Comparison of ENCODE assay signal across 8 cellular contexts in genomic region chr6:28334272-28335039, GRCh38. TPM values are rescaled to one million over a fixed set of nuclear protein-coding genes. Genes with fewer than 3 reads are reported as not detected.
DNase-seq lines count a peak whose midpoint lies in the region; ATAC-seq, FAIRE-seq and TF ChIP-seq lines count a peak whose summit lies in the region.

No MANE protein-coding gene starts in this region.

- H3K36me3 ChIP-seq in SJCRH30, result no peaks in the 10 kb centered on the region
- H3K36me3 ChIP-seq in sigmoid colon, result peaks cover 0 to under 1% (median 0%) of the 10 kb centered on the region in 4 donors

- TF ChIP-seq POLR2A in sigmoid colon (IDR thresholded peaks at IDR 0.05), result no peak

- peak; percentile 56 for FAIRE-seq in D721Med (lab: Jason Lieb, UNC)

- DNase-seq in D721Med (ENCODE audit: insufficient read length, low spot score) (no peak), SJCRH30 (no peak), sigmoid colon (no peak), NCI-H1694 treated with DMSO at 0.1 percent for 48 hours (lab: John Stamatoyannopoulos, UW) (no peak), T1000 (lab: John Stamatoyannopoulos, UW) (no peak)

- TF ChIP-seq EP300 in sigmoid colon (IDR thresholded peaks at IDR 0.05), result no peak

- intact Hi-C loops in sigmoid colon (cut with DNase I), result loop anchor here (5.0 to 10.0 kb wide), 4 partner anchors 52 to 1187 kb away; partner anchors contain the start of genes PGBD1 and ZSCAN26

- H3K27me3 ChIP-seq in SJCRH30 (no peaks in the 10 kb centered on the region), sigmoid colon (no peaks in the 10 kb centered on the region)

- peak overlapping the region; percentile 95 for H3K27ac ChIP-seq in SJCRH30
- peak overlapping the region; percentile 91 to 99 (median 95) for H3K27ac ChIP-seq in sigmoid colon

- H3K4me3 ChIP-seq in SJCRH30, result peak overlapping the region; percentile 68
- peak overlapping the region; percentile 73; the same call in 1 of the 2 replicates for H3K4me3 ChIP-seq in iPS-18c (ENCODE audit: insufficient read depth, low read depth, low read length)
- peak overlapping the region in 3 of 4 donors; percentile 61 to 73 (median 69) for H3K4me3 ChIP-seq in sigmoid colon

- 82 to 85% methylated on average over 7 of the region's 7 CpGs for WGBS in sigmoid colon, 2 donors

- H3K9me3 ChIP-seq in SJCRH30 (replicated peaks), result no peaks in the 10 kb centered on the region
- no peaks in the 10 kb centered on the region for H3K9me3 ChIP-seq in iPS-18c (ENCODE audit: control insufficient read depth, insufficient read depth, low read length)
- no peaks in the 10 kb centered on the region for H3K9me3 ChIP-seq in sigmoid colon

- H3K4me1 ChIP-seq in SJCRH30 (peaks cover 7% of the 10 kb centered on the region; the same call in 1 of the 2 replicates), sigmoid colon (peaks cover 4 to 35% (median 19%) of the 10 kb centered on the region in 4 donors)

- TF ChIP-seq CTCF in D721Med (IDR thresholded peaks at IDR 0.05; ENCODE audit: insufficient read depth, missing control alignments) (no peak), sigmoid colon (IDR thresholded peaks at IDR 0.05) (no peak)

- ATAC-seq in HG02870 (IDR thresholded peaks at IDR 0.05; ENCODE audit: unreplicated experiment), result no peak
- ATAC-seq in HG02610 (IDR thresholded peaks at IDR 0.05; ENCODE audit: unreplicated experiment), result no peak

RNA-seq across cellular contexts. Expression of gene ZSCAN31, which starts 1.5 kb away (rescaled TPM):
- 1.9 and 2.6 TPM in 2 replicates for total RNA-seq in SJCRH30 (2014; rRNA removed; shearing (Covaris generic))
- 10 to 100 TPM; 22.8 to 41.7 (median 30.8) TPM for total RNA-seq in sigmoid colon
- 1 to 10 TPM; 3.6 to 8.8 (median 7.8) TPM for polyA plus RNA-seq in sigmoid colon

RNA-seq across cellular contexts. Expression of gene ZKSCAN3, which starts 15.3 kb away (rescaled TPM):
- total RNA-seq in SJCRH30 (2014; rRNA removed; shearing (Covaris generic)), result 3.9 and 4.6 TPM in 2 replicates
- total RNA-seq in sigmoid colon, result 1 to 10 TPM; 5.4 to 9.1 (median 5.8) TPM
- 1 to 10 TPM in 2 of 3 donors, under 1 TPM in 1; 0.92 to 1.8 (median 1.2) TPM for polyA plus RNA-seq in sigmoid colon

RNA-seq across cellular contexts. Expression of gene PGBD1, which starts 53.1 kb away (rescaled TPM):
- 9.7 and 11.2 TPM in 2 replicates for total RNA-seq in SJCRH30 (2014; rRNA removed; shearing (Covaris generic))
- 10 to 100 TPM in 2 of 4 donors, 1 to 10 TPM in 2; 5.4 to 11.4 (median 9.2) TPM for total RNA-seq in sigmoid colon
- 1 to 10 TPM in 2 of 3 donors, under 1 TPM in 1; 0.92 to 1.3 (median 1.2) TPM for polyA plus RNA-seq in sigmoid colon
